Comparison of ENCODE assay signal across 9 cellular contexts in the genomic region with DNA sequence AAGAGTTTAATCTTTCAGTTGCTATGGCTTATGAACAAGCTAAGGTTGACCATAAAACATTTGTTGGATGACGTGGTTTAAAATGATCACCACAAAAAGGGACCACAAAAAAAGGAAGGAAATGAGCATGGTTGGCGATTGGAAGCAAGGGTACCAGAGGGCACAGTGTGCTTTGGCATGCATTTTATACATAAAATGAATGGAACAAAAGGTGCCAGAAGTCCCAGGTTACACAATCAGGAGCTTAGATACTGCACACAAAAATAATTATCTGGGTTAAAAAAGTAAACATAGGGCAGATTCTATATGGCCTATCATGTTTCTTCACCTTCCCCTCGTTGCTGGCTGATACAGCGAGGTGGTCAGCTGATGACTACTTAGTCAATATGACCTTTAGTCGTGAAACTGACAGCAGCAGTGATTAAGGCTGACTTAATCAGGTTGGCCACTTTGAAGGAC. TPM values are rescaled to one million over a fixed set of nuclear protein-coding genes. Genes with fewer than 3 reads are reported as not detected.
DNase-seq lines count a peak whose midpoint lies in the region; ATAC-seq, FAIRE-seq and TF ChIP-seq lines count a peak whose summit lies in the region.
"Had no signal": no experiment of that assay in that cellular context is flagged by ENCODE, and none has a peak within 500 bp of the region (broad histone marks: within the 10 kb centered on the region; RNA-seq: fewer than 3 reads in every experiment).

No MANE protein-coding gene starts in this region.

- H3K27ac ChIP-seq in GM12878 (ENCODE audit: control insufficient read depth, insufficient read depth) (no peak overlapping the region), testis (no peak overlapping the region)

- CTCF ChIA-PET in GM12878 (lab: Yijun Ruan, JAX), result interaction anchor here (0.7 kb wide), 1 partner anchor 17 kb away, joined by 3 read pairs; no protein-coding TSS in a partner anchor

- intact Hi-C loops in GM12878 (cut with micrococcal nuclease; ENCODE audit: unreplicated experiment), result no loop called here
- intact Hi-C loops in testis (cut with DNase I; ENCODE audit: low total_unique reads), result no loop called here
- intact Hi-C loops in head of caudate nucleus (cut with DNase I), result no loop called here

- RAD21 ChIA-PET in GM12878 (lab: Charles Lee; ENCODE audit: unreplicated experiment), result interaction anchor here (1.5 kb wide), 2 partner anchors 14 to 15 kb away, joined by 3 to 5 read pairs; no protein-coding TSS in a partner anchor

- POLR2A ChIA-PET in GM12878 (lab: Charles Lee), result no interaction called here

- no peaks in the 10 kb centered on the region for H3K79me2 ChIP-seq in GM12878 (ENCODE audit: control insufficient read depth, insufficient read depth, low read length)

- no peak overlapping the region for H3K9ac ChIP-seq in GM12878 (ENCODE audit: control insufficient read depth, insufficient read depth, low read length)

- H2AFZ ChIP-seq in GM12878 (ENCODE audit: control insufficient read depth, low read depth, low read length), result no peak overlapping the region

- DNase-seq in GM18507 (ENCODE audit: extremely low spot score, insufficient read length, low read depth) (no peak), KG1 (lab: John Stamatoyannopoulos, UW) (peak; percentile 14), GM12878 (ENCODE audit: low read depth, low spot score) (no peak), omental fat pad (ENCODE audit: low spot score) (no peak), NCI-H446 treated with DMSO at 0.1 percent for 48 hours (lab: John Stamatoyannopoulos, UW) (no peak), testis (no peak), head of caudate nucleus (no peak), DMS153 treated with DMSO at 0.1 percent for 48 hours (lab: John Stamatoyannopoulos, UW; ENCODE audit: unreplicated experiment) (no peak)
- DNase-seq: SHP77 had no signal

- in situ Hi-C loops in GM12878 (cut with MboI), result no loop called here

- H3K27me3 ChIP-seq in GM12878 (replicated peaks in 1 of 2; ENCODE audit: control insufficient read depth in 2 of 2, insufficient read depth in 2 of 2, low read length in 1 of 2) (no peaks in the 10 kb centered on the region), testis (no peaks in the 10 kb centered on the region)

- SMC1A ChIA-PET in GM12878 (lab: Charles Lee; ENCODE audit: uncharacterized antibody, unreplicated experiment), result interaction anchor here (0.7 to 1.8 kb wide), 7 partner anchors 12 to 111 kb away, joined by 3 to 7 read pairs (median 3); no protein-coding TSS in a partner anchor

- TF ChIP-seq POLR2A in GM12878 (IDR thresholded peaks at IDR 0.05; ENCODE audit: low read depth, low read length) (no peak), testis (IDR thresholded peaks at IDR 0.05) (no peak)

- no peak for TF ChIP-seq RAD21 in GM12878 (IDR thresholded peaks at IDR 0.05; ENCODE audit: insufficient read depth, low read depth, low read length)

- no TSS peak for BruUV-seq in GM12878 (replicated peaks; lab: Mats Ljungman, UMichigan)

- H3K4me3 ChIP-seq in GM12878 (no peak overlapping the region), testis (no peak overlapping the region)

- peak; percentile 18 for FAIRE-seq in GM18507 (lab: Jason Lieb, UNC)
- no peak for FAIRE-seq in GM12878 (lab: Jason Lieb, UNC)

- no peak for TF ChIP-seq CTCF in GM12878 (IDR thresholded peaks at IDR 0.05 in 2 of 3, conservative IDR thresholded peaks at IDR 0.05 in 1 of 3; ENCODE audit: control insufficient read depth in 2 of 3, extremely low read depth in 1 of 3, insufficient read depth in 1 of 3, low read depth in 3 of 3, low read length in 3 of 3)
- no peak for TF ChIP-seq CTCF in omental fat pad (IDR thresholded peaks at IDR 0.05)
- no peak for TF ChIP-seq CTCF in testis (IDR thresholded peaks at IDR 0.05)

- H4K20me1 ChIP-seq in GM12878 (ENCODE audit: control insufficient read depth, insufficient read depth), result no peaks in the 10 kb centered on the region

- TF ChIP-seq EP300 in GM12878 (IDR thresholded peaks at IDR 0.05; ENCODE audit: borderline replicate concordance in 1 of 2, control insufficient read depth in 1 of 2, low read depth in 2 of 2, low read length in 2 of 2), result no peak

- H3K4me1 ChIP-seq in GM12878 (ENCODE audit: control insufficient read depth, insufficient read depth, low read length) (peaks cover 10% of the 10 kb centered on the region), testis (no peaks in the 10 kb centered on the region)

- peaks cover 0 to 29% of the 10 kb centered on the region in 2 experiments; a peak in 3 of 4 replicates for H3K36me3 ChIP-seq in GM12878 (ENCODE audit: control insufficient read depth in 2 of 2, insufficient read depth in 2 of 2, low read length in 1 of 2)
- H3K36me3 ChIP-seq in testis (ENCODE audit: low read depth, missing control alignments), result no peaks in the 10 kb centered on the region

- WGBS in GM12878 (ENCODE audit: insufficient coverage, insufficient replicate concordance, low lambda C conversion rate, missing lambda C conversion rate), result 14% methylated on average over 5 of the region's 5 CpGs
- 68 to 71% methylated on average over 5 of the region's 5 CpGs for WGBS in testis, 2 donors

- no peak overlapping the region for H3K4me2 ChIP-seq in GM12878 (ENCODE audit: control insufficient read depth, insufficient read depth)

- H3K9me3 ChIP-seq in GM12878 (replicated peaks; ENCODE audit: control insufficient read depth, insufficient read depth, low read length), result no peaks in the 10 kb centered on the region
- H3K9me3 ChIP-seq in testis, result no peaks in the 10 kb centered on the region

- peak; percentile 85 for ATAC-seq in GM12878
- peak; percentile 13 for ATAC-seq in omental fat pad (ENCODE audit: low FRiP score)

TF ChIP-seq in GM12878, 131 proteins besides CTCF, POLR2A, EP300 and RAD21 (continues in another document):
- peak; percentile 76 for TF ChIP-seq RUNX3 (IDR thresholded peaks at IDR 0.05; ENCODE audit: low read length)
- TF ChIP-seq CEBPB (IDR thresholded peaks at IDR 0.05; ENCODE audit: borderline replicate concordance in 1 of 2, low read depth in 2 of 2, low read length in 2 of 2), result no peak
- no peak for TF ChIP-seq NR2C2 (IDR thresholded peaks at IDR 0.05; ENCODE audit: borderline replicate concordance, control insufficient read depth, insufficient read length, low read depth)
- no peak for TF ChIP-seq BACH1 (IDR thresholded peaks at IDR 0.05; ENCODE audit: borderline replicate concordance)
- 0 out of 2 replicates have a peak, but pooled peaks have one; percentile 3 for TF ChIP-seq CREB1 (IDR thresholded peaks at IDR 0.05; ENCODE audit: low read depth)
- TF ChIP-seq IRF4 (IDR thresholded peaks at IDR 0.05; ENCODE audit: low read depth, low read length), result no peak
- no peak for TF ChIP-seq HDGF (IDR thresholded peaks at IDR 0.05)
- TF ChIP-seq BCL11A (IDR thresholded peaks at IDR 0.05; ENCODE audit: low read depth, low read length), result 0 out of 2 replicates have a peak, but pooled peaks have one; percentile 4

RNA-seq across cellular contexts. Expression of a gene that starts 50.7 kb away (rescaled TPM):
- total RNA-seq in GM12878 (2013; cell fraction: nucleolus; rRNA removed), result 90.7 and 104 TPM in 2 replicates
- total RNA-seq in GM12878 (2014; rRNA removed), result 42.7 and 55.0 TPM in 2 replicates
- 46.5 and 56.1 TPM in 2 replicates for total RNA-seq in GM12878 (2014; rRNA removed; fragmentation: Illumina TruSeq; extraction: Trizol)
- 37.6 and 41.2 TPM in 2 replicates for total RNA-seq in GM12878 (2021)
- 36.6 TPM for polyA plus RNA-seq in GM12878 (2011; ENCODE audit: low read depth)
- 97.1 and 99.1 TPM in 2 replicates for polyA plus RNA-seq in GM12878 (2011; rRNA removed)
- polyA plus RNA-seq in GM12878 (2011; cell fraction: cytosol; rRNA removed), result 69.8 and 84.5 TPM in 2 replicates
- polyA plus RNA-seq in GM12878 (2011; cell fraction: nucleus; rRNA removed), result 93.9 and 98.5 TPM in 2 replicates
- 24.0 and 31.0 TPM in 2 replicates for polyA plus RNA-seq in GM12878 (2012)
- 63.0 and 76.4 TPM in 2 replicates for polyA plus RNA-seq in GM12878 (2014; fragmentation: Illumina TruSeq; extraction: Trizol)
- 10 to 100 TPM; 17.9 to 19.7 TPM for polyA plus RNA-seq in GM12878 (2014; fragmentation: Nextera tagmentation; extraction: Ambion mirVana)
- polyA plus RNA-seq in GM12878 (2014; rRNA removed), result 27.0 and 34.5 TPM in 2 replicates
- 10 to 100 TPM; 52.4 to 55.0 TPM for polyA plus RNA-seq in GM12878 (2016; fragmentation: Nextera tagmentation; extraction: Ambion mirVana)
- 96.1 and 169 TPM in 2 replicates for polyA minus RNA-seq in GM12878 (2011; rRNA and poly(A)+ RNA removed)
- polyA minus RNA-seq in GM12878 (2011; cell fraction: cytosol; rRNA and poly(A)+ RNA removed), result 36.9 and 39.0 TPM in 2 replicates
- polyA minus RNA-seq in GM12878 (2011; cell fraction: nucleus; rRNA and poly(A)+ RNA removed), result 18.7 and 26.8 TPM in 2 replicates
- 10 to 100 TPM; 66.2 to 72.8 (median 69.5) TPM for total RNA-seq in omental fat pad
- 100 to 1,000 TPM; 208 to 253 TPM for total RNA-seq in testis
- polyA plus RNA-seq in testis (ENCODE audit: insufficient read depth, low read depth, low replicate concordance), result 354 TPM

RNA-seq across cellular contexts. Expression of a gene that starts 58.8 kb away (rescaled TPM):
- total RNA-seq in GM12878 (2013; cell fraction: nucleolus; rRNA removed), result not detected in 2 replicates
- total RNA-seq in GM12878 (2014; rRNA removed) (0.05 and 0.06 TPM in 2 replicates), GM12878 (2014; rRNA removed; fragmentation: Illumina TruSeq; extraction: Trizol) (0.04 TPM in 1 of 2 replicates, not detected in the other), GM12878 (2021) (0.08 and 0.23 TPM in 2 replicates), omental fat pad (10 to 100 TPM in 3 of 4 donors, 1 to 10 TPM in 1; 9.1 to 19.7 (median 14.8) TPM), testis (10 to 100 TPM; 47.2 to 58.6 TPM)
- polyA plus RNA-seq in GM12878 (2011; ENCODE audit: low read depth), result 0.04 TPM
- polyA plus RNA-seq in GM12878 (2011; rRNA removed) (0.01 TPM in 1 of 2 replicates, not detected in the other), GM12878 (2014; fragmentation: Illumina TruSeq; extraction: Trizol) (0.03 TPM in 2 replicates), GM12878 (2014; fragmentation: Nextera tagmentation; extraction: Ambion mirVana) (not detected), GM12878 (2014; rRNA removed) (0.04 and 0.33 TPM in 2 replicates), GM12878 (2016; fragmentation: Nextera tagmentation; extraction: Ambion mirVana) (under 1 TPM in 1 of 2 experiments, not detected in 1; 0.11 TPM), testis (ENCODE audit: insufficient read depth, low read depth, low replicate concordance) (51.6 TPM)
- polyA plus RNA-seq in GM12878 (2011; cell fraction: cytosol; rRNA removed), result 0.01 and 0.05 TPM in 2 replicates
- polyA plus RNA-seq in GM12878 (2011; cell fraction: nucleus; rRNA removed), result 0.04 and 0.16 TPM in 2 replicates
- 0.11 and 0.15 TPM in 2 replicates for polyA plus RNA-seq in GM12878 (2012)
- 0.15 TPM in 1 of 2 replicates, not detected in the other for polyA minus RNA-seq in GM12878 (2011; rRNA and poly(A)+ RNA removed)
- polyA minus RNA-seq in GM12878 (2011; cell fraction: cytosol; rRNA and poly(A)+ RNA removed), result not detected in 2 replicates
- 0.12 TPM in 1 of 2 replicates, not detected in the other for polyA minus RNA-seq in GM12878 (2011; cell fraction: nucleus; rRNA and poly(A)+ RNA removed)

Comparison
In these comparisons a context has a peak if more than half of its experiments do, and no peak if none do; other contexts are left out.
1. RNA of a gene that starts 58.8 kb away (total RNA-seq): 47.2 to 58.6 TPM in testis and 9.1 to 19.7 TPM in omental fat pad; 0.04 to 0.23 TPM in GM12878; every median in the first group is over 4 times any median in the second.